ENCODE assay signal across 2 cellular contexts in genomic region chr19:33396701-33397535, GRCh38.
TF ChIP-seq lines count a peak whose summit lies in the region.

No MANE protein-coding gene starts in this region.

TF ChIP-seq in endothelial cell of umbilical vein, 7 proteins besides CTCF, POLR2A, EP300 and RAD21:
- TF ChIP-seq POLR2AphosphoS5 (IDR thresholded peaks at IDR 0.05; ENCODE audit: insufficient read depth, low read depth, low read length) (peak; percentile 70), GATA2 (IDR thresholded peaks at IDR 0.05; ENCODE audit: insufficient read depth, insufficient read length, low read depth, low read length) (no peak)

TF ChIP-seq in HepG2, 621 proteins besides CTCF, POLR2A, EP300 and RAD21 (continues in another document):
- TF ChIP-seq ZNF552 (CRISPR knock-in tag; IDR thresholded peaks at IDR 0.05; ENCODE audit: borderline replicate concordance) = 0 out of 2 replicates have a peak, but pooled peaks have one; percentile 77
- TF ChIP-seq ZNF589 (CRISPR knock-in tag; conservative IDR thresholded peaks at IDR 0.05) = 0 out of 2 replicates have a peak, but pooled peaks have one; percentile 71
- peak; percentile 43; the same call in 1 of the 2 replicates for TF ChIP-seq ZNF501 (CRISPR knock-in tag; IDR thresholded peaks at IDR 0.05)
- peak; percentile 57 for TF ChIP-seq RBM22 (optimal IDR thresholded peaks at IDR 0.05; ENCODE audit: low read length)
- peak; percentile 68 for TF ChIP-seq CEBPG (CRISPR knock-in tag; IDR thresholded peaks at IDR 0.05)
- TF ChIP-seq ONECUT2 (CRISPR knock-in tag; IDR thresholded peaks at IDR 0.05) = 0 out of 2 replicates have a peak, but pooled peaks have one; percentile 34
- peak; percentile 75; the same call in 1 of the 2 replicates for TF ChIP-seq RCOR2 (CRISPR knock-in tag; IDR thresholded peaks at IDR 0.05)
- TF ChIP-seq ESRRA (CRISPR knock-in tag; IDR thresholded peaks at IDR 0.05; ENCODE audit: low read depth) = peak; percentile 94
- no peak for TF ChIP-seq ZNF550 (CRISPR knock-in tag; IDR thresholded peaks at IDR 0.05; ENCODE audit: borderline replicate concordance)
- TF ChIP-seq CREM (IDR thresholded peaks at IDR 0.05) = peak; percentile 91
- no peak for TF ChIP-seq CREM (CRISPR knock-in tag; IDR thresholded peaks at IDR 0.05)
- TF ChIP-seq CHD4 (IDR thresholded peaks at IDR 0.05; ENCODE audit: borderline replicate concordance, low read length) = no peak
- TF ChIP-seq RXRB (CRISPR knock-in tag; IDR thresholded peaks at IDR 0.05; ENCODE audit: borderline replicate concordance) = peak; percentile 99
- TF ChIP-seq, protein P1, sequence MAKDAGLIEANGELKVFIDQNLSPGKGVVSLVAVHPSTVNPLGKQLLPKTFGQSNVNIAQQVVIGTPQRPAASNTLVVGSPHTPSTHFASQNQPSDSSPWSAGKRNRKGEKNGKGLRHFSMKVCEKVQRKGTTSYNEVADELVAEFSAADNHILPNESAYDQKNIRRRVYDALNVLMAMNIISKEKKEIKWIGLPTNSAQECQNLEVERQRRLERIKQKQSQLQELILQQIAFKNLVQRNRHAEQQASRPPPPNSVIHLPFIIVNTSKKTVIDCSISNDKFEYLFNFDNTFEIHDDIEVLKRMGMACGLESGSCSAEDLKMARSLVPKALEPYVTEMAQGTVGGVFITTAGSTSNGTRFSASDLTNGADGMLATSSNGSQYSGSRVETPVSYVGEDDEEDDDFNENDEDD (CRISPR knock-in tag; IDR thresholded peaks at IDR 0.05; ENCODE audit: borderline replicate concordance) = peak; percentile 48; the same call in 1 of the 2 replicates
- TF ChIP-seq ZFYVE20 (CRISPR knock-in tag; IDR thresholded peaks at IDR 0.05; ENCODE audit: borderline replicate concordance, low read depth) = 0 out of 2 replicates have a peak, but pooled peaks have one; percentile 53
- peak; percentile 95 for TF ChIP-seq ZNF687 (CRISPR knock-in tag; IDR thresholded peaks at IDR 0.05)
- TF ChIP-seq, protein P2, sequence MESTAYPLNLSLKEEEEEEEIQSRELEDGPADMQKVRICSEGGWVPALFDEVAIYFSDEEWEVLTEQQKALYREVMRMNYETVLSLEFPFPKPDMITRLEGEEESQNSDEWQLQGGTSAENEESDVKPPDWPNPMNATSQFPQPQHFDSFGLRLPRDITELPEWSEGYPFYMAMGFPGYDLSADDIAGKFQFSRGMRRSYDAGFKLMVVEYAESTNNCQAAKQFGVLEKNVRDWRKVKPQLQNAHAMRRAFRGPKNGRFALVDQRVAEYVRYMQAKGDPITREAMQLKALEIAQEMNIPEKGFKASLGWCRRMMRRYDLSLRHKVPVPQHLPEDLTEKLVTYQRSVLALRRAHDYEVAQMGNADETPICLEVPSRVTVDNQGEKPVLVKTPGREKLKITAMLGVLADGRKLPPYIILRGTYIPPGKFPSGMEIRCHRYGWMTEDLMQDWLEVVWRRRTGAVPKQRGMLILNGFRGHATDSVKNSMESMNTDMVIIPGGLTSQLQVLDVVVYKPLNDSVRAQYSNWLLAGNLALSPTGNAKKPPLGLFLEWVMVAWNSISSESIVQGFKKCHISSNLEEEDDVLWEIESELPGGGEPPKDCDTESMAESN (CRISPR knock-in tag; conservative IDR thresholded peaks at IDR 0.05) = peak; percentile 93
- peak; percentile 48 for TF ChIP-seq SRSF1 (optimal IDR thresholded peaks at IDR 0.05; ENCODE audit: low read depth, low read length)
- peak; percentile 82; the same call in 1 of the 2 replicates for TF ChIP-seq ZNF788 (CRISPR knock-in tag; IDR thresholded peaks at IDR 0.05; ENCODE audit: borderline replicate concordance)
- peak; percentile 82 for TF ChIP-seq ZFP91 (CRISPR knock-in tag; IDR thresholded peaks at IDR 0.05; ENCODE audit: borderline replicate concordance)
- TF ChIP-seq ZBTB42 (CRISPR knock-in tag; IDR thresholded peaks at IDR 0.05) = peak; percentile 83
- peak; percentile 42; the same call in 1 of the 2 replicates for TF ChIP-seq ATF3 (CRISPR knock-in tag; IDR thresholded peaks at IDR 0.05)
- TF ChIP-seq ZNF30 (CRISPR knock-in tag; IDR thresholded peaks at IDR 0.05) = no peak
- 0 out of 2 replicates have a peak, but pooled peaks have one; percentile 60 for TF ChIP-seq ZNF318 (CRISPR knock-in tag; IDR thresholded peaks at IDR 0.05)
- TF ChIP-seq ZNF546 (CRISPR knock-in tag; conservative IDR thresholded peaks at IDR 0.05) = no peak
- no peak for TF ChIP-seq PRPF4 (IDR thresholded peaks at IDR 0.05; ENCODE audit: low read depth, low read length, poor library complexity, severe bottlenecking)
- peak; percentile 81 for TF ChIP-seq UBTF (CRISPR knock-in tag; IDR thresholded peaks at IDR 0.05)
- TF ChIP-seq TGIF2 (CRISPR knock-in tag; IDR thresholded peaks at IDR 0.05) = peak; percentile 49; the same call in 1 of the 2 replicates
- peak; percentile 97 for TF ChIP-seq ZNF746 (CRISPR knock-in tag; IDR thresholded peaks at IDR 0.05)
- peak; percentile 24; the same call in 1 of the 2 replicates for TF ChIP-seq RBFOX2 (IDR thresholded peaks at IDR 0.05; ENCODE audit: low read depth, low read length)
- 0 out of 2 replicates have a peak, but pooled peaks have one; percentile 33 for TF ChIP-seq PHF20 (CRISPR knock-in tag; IDR thresholded peaks at IDR 0.05)
- peak; percentile 100 for TF ChIP-seq PHF21A (CRISPR knock-in tag; IDR thresholded peaks at IDR 0.05)
- peak; percentile 98 for TF ChIP-seq ARNTL (CRISPR knock-in tag; IDR thresholded peaks at IDR 0.05)
